Comparison of ENCODE assay signal across 19 cellular contexts in the genomic region with DNA sequence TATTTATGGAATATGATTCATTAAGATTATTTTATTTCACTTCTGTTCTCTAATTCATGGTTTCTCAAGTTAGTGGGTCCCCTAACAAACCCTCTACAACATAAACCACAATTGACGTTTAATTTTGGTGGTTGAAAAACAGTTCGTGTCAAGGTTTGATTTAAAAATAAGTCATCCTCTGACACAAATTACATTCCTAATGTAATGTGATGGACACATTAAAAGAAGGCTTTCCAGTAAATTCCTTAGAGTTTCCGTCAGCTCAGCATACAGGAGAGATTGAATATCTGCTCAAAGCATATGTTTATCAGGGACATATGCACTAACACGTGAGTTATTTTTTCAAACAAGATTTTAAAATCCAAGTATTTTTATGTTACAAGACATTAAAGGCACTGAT.
"Had no signal": no experiment of that assay in that cellular context is flagged by ENCODE, and none has a peak within 500 bp of the region (broad histone marks: within the 10 kb centered on the region; RNA-seq: fewer than 3 reads in every experiment).

No MANE protein-coding gene starts in this region.

- H3K9me3 ChIP-seq: gastrocnemius medialis, lower lobe of right lung had no signal

- H3K36me3 ChIP-seq: esophagus squamous epithelium, gastrocnemius medialis, heart right ventricle, left lung, lower lobe of right lung had no signal

- H3K27ac ChIP-seq: coronary artery, epithelial cell of prostate, esophagus squamous epithelium, gastrocnemius medialis, heart right ventricle, left lung, lower lobe of right lung had no signal

- H3K27me3 ChIP-seq: esophagus squamous epithelium, gastrocnemius medialis, heart right ventricle, left lung had no signal

- H3K4me3 ChIP-seq: coronary artery, esophagus squamous epithelium, gastrocnemius medialis, heart right ventricle, left lung, lower lobe of right lung had no signal

- DNase-seq: effector CD8-positive, alpha-beta T cell; effector memory CD8-positive, alpha-beta T cell; endodermal cell; erythroblast; esophagus squamous epithelium; foreskin melanocyte; gastrocnemius medialis; glutamatergic neuron; head of caudate nucleus; heart right ventricle; hippocampal formation; left cardiac atrium; left lung; left ventricle myocardium superior; lower lobe of right lung; mesenchymal stem cell; midbrain had no signal
